Comparison of ENCODE assay signal across 24 cellular contexts in genomic region chr20:20791664-20792568, GRCh38.
DNase-seq lines count a peak whose midpoint lies in the region; ATAC-seq, FAIRE-seq and TF ChIP-seq lines count a peak whose summit lies in the region.
"Had no signal": no experiment of that assay in that cellular context is flagged by ENCODE, and none has a peak within 500 bp of the region (broad histone marks: within the 10 kb centered on the region; RNA-seq: fewer than 3 reads in every experiment).

No MANE protein-coding gene starts in this region.

- no peaks in the 10 kb centered on the region for H3K79me2 ChIP-seq in HepG2 (ENCODE audit: insufficient read depth, low read length)
- H3K79me2 ChIP-seq in mammary epithelial cell (ENCODE audit: insufficient read depth, low read length), result no peaks in the 10 kb centered on the region

- ATAC-seq in HepG2 (peak; percentile 46), right lobe of liver (no peak)

- BruUV-seq in HepG2 (replicated peaks; lab: Mats Ljungman, UMichigan) (no TSS peak), mammary epithelial cell (replicated peaks; lab: Mats Ljungman, UMichigan) (no TSS peak)

- no peak for TF ChIP-seq CTCF in HepG2 (CRISPR knock-in tag; IDR thresholded peaks at IDR 0.05)
- no peak for TF ChIP-seq CTCF in right lobe of liver (IDR thresholded peaks at IDR 0.05)
- TF ChIP-seq CTCF in mammary epithelial cell (conservative IDR thresholded peaks at IDR 0.05 in 1 of 2, IDR thresholded peaks at IDR 0.05 in 1 of 2; ENCODE audit: extremely low read depth in 1 of 2, insufficient read depth in 1 of 2, low read depth in 1 of 2, low read length in 2 of 2), result no peak
- no peak for TF ChIP-seq CTCF in neural crest cell (conservative IDR thresholded peaks at IDR 0.05)

- FAIRE-seq in HepG2 (lab: Jason Lieb, UNC), result no peak
- FAIRE-seq: D721Med, GM19239, H54 had no signal

- H3K4me3 Mint-ChIP-seq in neural crest cell, result no peak overlapping the region
- H3K4me3 Mint-ChIP-seq: HFFc6 had no signal

- H3K36me3 ChIP-seq in HepG2 (replicated peaks in 1 of 2; ENCODE audit: control insufficient read depth in 1 of 2, insufficient read depth in 2 of 2, low read length in 2 of 2) (no peaks in the 10 kb centered on the region), right lobe of liver (no peaks in the 10 kb centered on the region), mammary epithelial cell (ENCODE audit: insufficient read depth, low read length) (no peaks in the 10 kb centered on the region), H7 (replicated peaks; ENCODE audit: control insufficient read depth, insufficient read depth, low read length) (no peaks in the 10 kb centered on the region)
- H3K36me3 ChIP-seq: Peyer's patch had no signal

- H3K27ac ChIP-seq in HepG2 (ENCODE audit: extremely low read length, insufficient read depth, low read length) (no peak overlapping the region), right lobe of liver (no peak overlapping the region), mammary epithelial cell (ENCODE audit: insufficient read depth, low read depth, low read length) (no peak overlapping the region)
- H3K27ac ChIP-seq: Peyer's patch had no signal

- intact Hi-C loops in HepG2 (cut with micrococcal nuclease; ENCODE audit: unreplicated experiment), result no loop called here
- intact Hi-C loops in right lobe of liver (cut with DNase I), result no loop called here
- intact Hi-C loops in mammary epithelial cell (cut with micrococcal nuclease), result no loop called here

- no peak overlapping the region for H3K4me3 ChIP-seq in HepG2 (replicated peaks in 1 of 3; ENCODE audit: insufficient read depth in 1 of 3, low read depth in 2 of 3, low read length in 3 of 3)
- no peak overlapping the region for H3K4me3 ChIP-seq in right lobe of liver
- H3K4me3 ChIP-seq in mammary epithelial cell (replicated peaks in 1 of 3; ENCODE audit: insufficient read depth in 1 of 3, low read depth in 2 of 3, low read length in 3 of 3), result no peak overlapping the region
- H3K4me3 ChIP-seq in H7 (ENCODE audit: insufficient read depth, low read depth, low read length), result no peak overlapping the region
- H3K4me3 ChIP-seq: Peyer's patch had no signal

- no peak for TF ChIP-seq RAD21 in HepG2 (CRISPR knock-in tag; IDR thresholded peaks at IDR 0.05)

- peak overlapping the region; percentile 19 for H3K27ac Mint-ChIP-seq in neural crest cell (ENCODE audit: unreplicated experiment)
- H3K27ac Mint-ChIP-seq: HFFc6 had no signal

- peaks cover 22% of the 10 kb centered on the region for H3K4me1 Mint-ChIP-seq in neural crest cell

- H3K27me3 Mint-ChIP-seq in neural crest cell (ENCODE audit: low read depth), result peaks cover 10% of the 10 kb centered on the region

- no peak overlapping the region for H2AFZ ChIP-seq in HepG2 (ENCODE audit: low read length)
- peak overlapping the region; percentile 30 for H2AFZ ChIP-seq in mammary epithelial cell (ENCODE audit: low read depth, low read length)

- TF ChIP-seq EP300 in HepG2 (IDR thresholded peaks at IDR 0.05; ENCODE audit: low read depth in 2 of 2, low read length in 2 of 2) (no peak), HepG2 (CRISPR knock-in tag; IDR thresholded peaks at IDR 0.05; ENCODE audit: borderline replicate concordance) (no peak)

- CTCF ChIA-PET in HepG2 (lab: Yijun Ruan, JAX; ENCODE audit: low intra/inter-chr PET ratio, low total read pairs), result no interaction called here
- CTCF ChIA-PET in mammary epithelial cell (lab: Charles Lee; ENCODE audit: low non-redundant PET), result no interaction called here

- H3K9ac ChIP-seq in HepG2 (ENCODE audit: insufficient read depth, low read depth, low read length) (no peak overlapping the region), mammary epithelial cell (ENCODE audit: insufficient read depth, low read length) (no peak overlapping the region)

- H3K36me3 Mint-ChIP-seq in neural crest cell (ENCODE audit: low read depth), result peaks cover 3% of the 10 kb centered on the region

- TF ChIP-seq POLR2A in HepG2 (IDR thresholded peaks at IDR 0.05; ENCODE audit: insufficient read depth in 1 of 2, low read depth in 2 of 2, low read length in 2 of 2) (no peak), right lobe of liver (IDR thresholded peaks at IDR 0.05) (no peak)

- H3K9me3 Mint-ChIP-seq in neural crest cell, result peaks cover 4% of the 10 kb centered on the region

- in situ Hi-C loops in HepG2 (cut with HindIII; ENCODE audit: extremely low pct_ligation_motif_present, low pct_unique_long_range_greater_than_20kb) (no loop called here), mammary epithelial cell (cut with MboI; ENCODE audit: low sequenced_read_pairs in 2 of 2) (no loop called here)

- H3K4me2 ChIP-seq in HepG2 (ENCODE audit: low read depth, low read length), result no peak overlapping the region
- H3K4me2 ChIP-seq in mammary epithelial cell (ENCODE audit: insufficient read depth, low read depth, low read length), result no peak overlapping the region

- POLR2A ChIA-PET in HepG2 (lab: Yijun Ruan, JAX), result no interaction called here

- H3K27me3 ChIP-seq in HepG2 (ENCODE audit: control insufficient read depth in 1 of 2, insufficient read depth in 2 of 2, low read length in 2 of 2), result peaks cover 0 to 2% of the 10 kb centered on the region in 2 experiments; a peak in 2 of 5 replicates
- H3K27me3 ChIP-seq in right lobe of liver, result no peaks in the 10 kb centered on the region
- no peaks in the 10 kb centered on the region for H3K27me3 ChIP-seq in mammary epithelial cell (ENCODE audit: insufficient read depth, low read length)
- no peaks in the 10 kb centered on the region for H3K27me3 ChIP-seq in H7 (ENCODE audit: control insufficient read depth, insufficient read depth, low read length)
- H3K27me3 ChIP-seq: Peyer's patch had no signal

- no peaks in the 10 kb centered on the region for H3K4me1 ChIP-seq in HepG2 (ENCODE audit: insufficient read depth, low read length)
- no peaks in the 10 kb centered on the region for H3K4me1 ChIP-seq in right lobe of liver
- H3K4me1 ChIP-seq in mammary epithelial cell (ENCODE audit: insufficient read depth, low read length), result no peaks in the 10 kb centered on the region
- H3K4me1 ChIP-seq: Peyer's patch had no signal

- H3K9me3 ChIP-seq in HepG2 (ENCODE audit: low read length) (peaks cover 4% of the 10 kb centered on the region), right lobe of liver (no peaks in the 10 kb centered on the region), mammary epithelial cell (replicated peaks; ENCODE audit: insufficient read depth, low read length) (no peaks in the 10 kb centered on the region)

- dilution Hi-C loops in mammary epithelial cell (cut with HindIII; ENCODE audit: low sequenced_read_pairs), result no loop called here

- DNase-seq in HepG2 (ENCODE audit: low spot score), result no peak
- no peak for DNase-seq in right lobe of liver
- no peak for DNase-seq in mammary epithelial cell
- no peak for DNase-seq in neural crest cell (ENCODE audit: low read depth, low spot score)
- no peak for DNase-seq in activated gamma-delta T cell (lab: John Stamatoyannopoulos, UW)
- no peak for DNase-seq in NOMO-1 treated with DMSO at 0.1 percent for 48 hours (lab: John Stamatoyannopoulos, UW; ENCODE audit: unreplicated experiment)
- DNase-seq in NCI-H345 treated with DMSO at 0.1 percent for 48 hours (lab: John Stamatoyannopoulos, UW; ENCODE audit: unreplicated experiment), result no peak
- no peak for DNase-seq in H7
- DNase-seq: AML-193; C1 segment of cervical spinal cord; EL; GF-D8; HFFc6; NCI-H1105; NCI-H1694 treated with DMSO at 0.1 percent for 48 hours; NCI-H2081 treated with DMSO at 0.1 percent for 48 hours; NCI-H2171 treated with DMSO at 0.1 percent for 48 hours; NCI-H446 treated with DMSO at 0.1 percent for 48 hours; NK-92 treated with Interleukin-12 subunit alpha and Interleukin-12 subunit beta, amount 100 ng/mL, for 24 hours; Peyer's patch; SHP77 had no signal

- 35% methylated on average over 14 of the region's 14 CpGs for WGBS in HepG2 (ENCODE audit: low lambda C conversion rate)
- WGBS in right lobe of liver (ENCODE audit: insufficient coverage, low coverage, low lambda C conversion rate, missing lambda C conversion rate), result 65% methylated on average over 7 of the region's 14 CpGs
- 38% methylated on average over 9 of the region's 14 CpGs for WGBS in mammary epithelial cell (ENCODE audit: low coverage, missing lambda C conversion rate)

- H4K20me1 ChIP-seq in HepG2 (ENCODE audit: insufficient read depth, low read length) (no peaks in the 10 kb centered on the region), mammary epithelial cell (ENCODE audit: insufficient read depth, low read length) (no peaks in the 10 kb centered on the region)

TF ChIP-seq in HepG2, 621 proteins besides CTCF, POLR2A, EP300 and RAD21 (continues in another document):
- TF ChIP-seq, protein P1, sequence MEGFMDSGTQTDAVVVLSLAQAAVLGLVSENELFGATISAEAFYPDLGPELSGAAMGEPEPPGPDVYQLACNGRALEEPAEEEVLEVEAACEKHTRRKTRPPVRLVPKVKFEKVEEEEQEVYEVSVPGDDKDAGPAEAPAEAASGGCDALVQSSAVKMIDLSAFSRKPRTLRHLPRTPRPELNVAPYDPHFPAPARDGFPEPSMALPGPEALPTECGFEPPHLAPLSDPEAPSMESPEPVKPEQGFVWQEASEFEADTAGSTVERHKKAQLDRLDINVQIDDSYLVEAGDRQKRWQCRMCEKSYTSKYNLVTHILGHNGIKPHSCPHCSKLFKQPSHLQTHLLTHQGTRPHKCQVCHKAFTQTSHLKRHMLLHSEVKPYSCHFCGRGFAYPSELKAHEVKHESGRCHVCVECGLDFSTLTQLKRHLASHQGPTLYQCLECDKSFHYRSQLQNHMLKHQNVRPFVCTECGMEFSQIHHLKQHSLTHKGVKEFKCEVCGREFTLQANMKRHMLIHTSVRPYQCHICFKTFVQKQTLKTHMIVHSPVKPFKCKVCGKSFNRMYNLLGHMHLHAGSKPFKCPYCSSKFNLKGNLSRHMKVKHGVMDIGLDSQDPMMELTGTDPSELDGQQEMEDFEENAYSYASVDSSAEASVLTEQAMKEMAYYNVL (CRISPR knock-in tag; IDR thresholded peaks at IDR 0.05; ENCODE audit: borderline replicate concordance), result 0 out of 2 replicates have a peak, but pooled peaks have one; percentile 35
- no peak for TF ChIP-seq ATF7 (IDR thresholded peaks at IDR 0.05)
- no peak for TF ChIP-seq ATF7 (CRISPR knock-in tag; IDR thresholded peaks at IDR 0.05)
- peak; percentile 36; the same call in 1 of the 2 replicates for TF ChIP-seq LCORL (IDR thresholded peaks at IDR 0.05)
- TF ChIP-seq LCORL (CRISPR knock-in tag; IDR thresholded peaks at IDR 0.05), result no peak
- peak; percentile 54; the same call in 1 of the 2 replicates for TF ChIP-seq DR1 (CRISPR knock-in tag; IDR thresholded peaks at IDR 0.05)
- 0 out of 2 replicates have a peak, but pooled peaks have one; percentile 31 for TF ChIP-seq PBX3 (CRISPR knock-in tag; IDR thresholded peaks at IDR 0.05; ENCODE audit: borderline replicate concordance)
